In the genomic region with DNA sequence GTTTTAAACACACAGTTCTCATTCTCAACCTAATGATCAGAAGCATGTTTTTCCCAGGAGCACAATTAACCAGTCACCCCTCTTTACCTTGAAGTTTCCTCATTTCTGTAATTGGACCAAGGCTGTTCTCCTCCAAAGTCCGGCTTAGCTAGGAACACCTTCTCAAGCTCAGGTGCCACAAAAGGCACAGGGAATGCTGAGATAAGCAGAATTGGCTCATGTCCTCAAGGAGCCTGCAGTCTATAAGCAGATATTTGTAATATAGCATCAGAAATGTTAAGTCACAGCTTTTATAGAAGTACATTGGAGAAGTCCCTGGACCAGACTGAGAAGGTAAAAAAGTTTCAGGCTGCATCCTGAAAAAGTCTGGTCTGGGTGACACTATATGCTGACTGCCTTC, we compare ENCODE assay signal across 2 cellular contexts.
TF ChIP-seq lines count a peak whose summit lies in the region.

No MANE protein-coding gene starts in this region.

TF ChIP-seq in A549, 52 proteins besides CTCF, POLR2A, EP300 and RAD21:
- TF ChIP-seq MAFK (IDR thresholded peaks at IDR 0.05; ENCODE audit: partially characterized antibody) (peak; percentile 81), NFE2L2 (conservative IDR thresholded peaks at IDR 0.05; ENCODE audit: low read length) (no peak)

TF ChIP-seq in IMR-90, 13 proteins besides CTCF, POLR2A, EP300 and RAD21:
- TF ChIP-seq CEBPB (IDR thresholded peaks at IDR 0.05; ENCODE audit: low read depth, low read length): no peak
- TF ChIP-seq CHD1 (IDR thresholded peaks at IDR 0.05; ENCODE audit: low read depth, low read length): no peak
- peak; percentile 78 for TF ChIP-seq MAFK (IDR thresholded peaks at IDR 0.05; ENCODE audit: low read depth, low read length)
- TF ChIP-seq NFE2L2 (IDR thresholded peaks at IDR 0.05; ENCODE audit: low read depth, low read length): no peak
